In genomic region chr18:26721876-26722581, GRCh38 we compare ENCODE assay signal across 21 cellular contexts.
"Had no signal": no experiment of that assay in that cellular context is flagged by ENCODE, and none has a peak within 500 bp of the region (broad histone marks: within the 10 kb centered on the region; RNA-seq: fewer than 3 reads in every experiment).

No MANE protein-coding gene starts in this region.

- H3K4me3 ChIP-seq: left lung, sigmoid colon, thoracic aorta, upper lobe of right lung had no signal

- H3K36me3 Mint-ChIP-seq: stimulated activated memory B cell treated with anti-CD40 and anti-IgM and Interleukin-4, amounts not matched to agents 10 μg/mL and 1 μg/mL and 100 μg/mL, for 72 hours had no signal

- H3K27me3 ChIP-seq: brain microvascular endothelial cell, sigmoid colon, upper lobe of right lung had no signal

- DNase-seq: activated CD4-positive, alpha-beta T cell treated with anti-CD3 and anti-CD28 coated beads for 1 hour; activated CD8-positive, alpha-beta memory T cell treated with anti-CD3 and anti-CD28 coated beads for 24 hours; activated CD8-positive, alpha-beta memory T cell treated with anti-CD3 and anti-CD28 coated beads, Interleukin-2, amount 50 U/mL, for 48 hours; activated effector memory CD4-positive, alpha-beta T cell treated with anti-CD3 and anti-CD28 coated beads, Interleukin-2, amount 50 U/mL, for 16 hours; activated naive CD4-positive, alpha-beta T cell treated with anti-CD3 and anti-CD28 coated beads, Interleukin-2, amount 50 U/mL, for 16 hours; activated T-cell treated with anti-CD3 and anti-CD28 coated beads, Interleukin-2, amount 50 U/mL, for 72 hours; aorta; brain microvascular endothelial cell; central memory CD4-positive, alpha-beta T cell; foreskin melanocyte; hypothalamus; left lung; mammary epithelial cell; midbrain; occipital lobe; sigmoid colon; stimulated activated CD4-positive, alpha-beta T cell treated with anti-CD3 and anti-CD28 coated beads, Interleukin-4, amount 100 ng/mL, for 4 hours; upper lobe of right lung had no signal

- H3K4me3 Mint-ChIP-seq: activated T-cell treated with anti-CD3 and anti-CD28 coated beads, Interleukin-2, amount 50 U/mL, for 72 hours; nephron; stimulated activated memory B cell treated with anti-CD40 and anti-IgM and Interleukin-4, amounts not matched to agents 10 μg/mL and 1 μg/mL and 100 μg/mL, for 72 hours had no signal

- H3K27ac Mint-ChIP-seq: activated T-cell treated with anti-CD3 and anti-CD28 coated beads, Interleukin-2, amount 50 U/mL, for 72 hours; nephron; stimulated activated memory B cell treated with anti-CD40 and anti-IgM and Interleukin-4, amounts not matched to agents 10 μg/mL and 1 μg/mL and 100 μg/mL, for 72 hours had no signal

- H3K9me3 Mint-ChIP-seq: activated T-cell treated with anti-CD3 and anti-CD28 coated beads, Interleukin-2, amount 50 U/mL, for 72 hours; nephron; stimulated activated memory B cell treated with anti-CD40 and anti-IgM and Interleukin-4, amounts not matched to agents 10 μg/mL and 1 μg/mL and 100 μg/mL, for 72 hours had no signal

- H3K36me3 ChIP-seq: brain microvascular endothelial cell, left lung, sigmoid colon, thoracic aorta, upper lobe of right lung had no signal

- H3K4me1 ChIP-seq: sigmoid colon, upper lobe of right lung had no signal

- ATAC-seq: activated T-cell treated with anti-CD3 and anti-CD28 coated beads, Interleukin-2, amount 50 U/mL, for 72 hours; left lung; stimulated activated memory B cell treated with anti-CD40 and anti-IgM and Interleukin-4, amounts not matched to agents 10 μg/mL and 1 μg/mL and 100 μg/mL, for 72 hours; upper lobe of right lung had no signal

- H3K27ac ChIP-seq: brain microvascular endothelial cell, left lung, sigmoid colon, thoracic aorta, upper lobe of right lung had no signal

- H3K4me1 Mint-ChIP-seq: stimulated activated memory B cell treated with anti-CD40 and anti-IgM and Interleukin-4, amounts not matched to agents 10 μg/mL and 1 μg/mL and 100 μg/mL, for 72 hours had no signal
